Comparison of ENCODE assay signal across 1 cellular context in the genomic region with DNA sequence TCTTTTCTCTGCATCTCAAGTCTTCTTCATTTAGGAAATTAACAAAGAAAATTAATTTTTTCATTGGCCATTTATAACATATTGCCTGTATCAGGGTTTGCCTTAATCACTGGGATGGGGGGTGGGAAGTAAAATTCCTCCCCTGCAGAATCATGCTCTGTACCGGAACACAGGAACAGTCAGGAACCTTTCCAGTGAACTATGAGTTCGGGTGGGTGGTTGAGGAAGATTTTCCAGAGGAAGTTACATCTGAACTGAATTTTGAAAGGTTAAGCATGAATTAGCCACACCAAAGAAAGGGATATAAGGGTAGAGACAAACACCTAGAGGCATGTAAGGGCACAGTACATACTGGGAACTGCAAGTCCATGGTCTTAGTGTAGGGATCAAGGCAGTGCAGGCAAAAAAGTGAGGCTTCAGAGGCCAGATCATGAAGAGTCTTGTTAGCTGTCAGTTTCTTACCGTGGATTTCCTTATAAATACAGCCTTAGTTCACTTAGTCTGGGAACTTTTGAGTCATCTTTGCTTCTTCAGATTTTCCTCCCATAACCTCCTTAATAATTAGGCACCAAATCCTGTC.
TF ChIP-seq lines count a peak whose summit lies in the region.

No MANE protein-coding gene starts in this region.

TF ChIP-seq in IMR-90, 13 proteins besides CTCF, POLR2A, EP300 and RAD21 (continued from another document):
- TF ChIP-seq, protein P1, sequence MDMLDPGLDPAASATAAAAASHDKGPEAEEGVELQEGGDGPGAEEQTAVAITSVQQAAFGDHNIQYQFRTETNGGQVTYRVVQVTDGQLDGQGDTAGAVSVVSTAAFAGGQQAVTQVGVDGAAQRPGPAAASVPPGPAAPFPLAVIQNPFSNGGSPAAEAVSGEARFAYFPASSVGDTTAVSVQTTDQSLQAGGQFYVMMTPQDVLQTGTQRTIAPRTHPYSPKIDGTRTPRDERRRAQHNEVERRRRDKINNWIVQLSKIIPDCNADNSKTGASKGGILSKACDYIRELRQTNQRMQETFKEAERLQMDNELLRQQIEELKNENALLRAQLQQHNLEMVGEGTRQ (IDR thresholded peaks at IDR 0.05; ENCODE audit: low read depth, low read length), result no peak
- TF ChIP-seq MAFK (IDR thresholded peaks at IDR 0.05; ENCODE audit: low read depth, low read length) (no peak), FOS (IDR thresholded peaks at IDR 0.05; ENCODE audit: low read depth, low read length) (no peak), SMC3 (IDR thresholded peaks at IDR 0.05; ENCODE audit: low read depth, low read length) (no peak), BHLHE40 (IDR thresholded peaks at IDR 0.05; ENCODE audit: low read depth, low read length) (no peak), MAZ (IDR thresholded peaks at IDR 0.05; ENCODE audit: borderline replicate concordance, low read depth, low read length) (no peak), CHD1 (IDR thresholded peaks at IDR 0.05; ENCODE audit: low read depth, low read length) (no peak), ELK1 (IDR thresholded peaks at IDR 0.05; ENCODE audit: borderline replicate concordance, low read depth, low read length) (no peak), NFE2L2 (IDR thresholded peaks at IDR 0.05; ENCODE audit: low read depth, low read length) (no peak), MXI1 (IDR thresholded peaks at IDR 0.05; ENCODE audit: borderline replicate concordance, low read depth, low read length) (no peak)
